In the genomic region with DNA sequence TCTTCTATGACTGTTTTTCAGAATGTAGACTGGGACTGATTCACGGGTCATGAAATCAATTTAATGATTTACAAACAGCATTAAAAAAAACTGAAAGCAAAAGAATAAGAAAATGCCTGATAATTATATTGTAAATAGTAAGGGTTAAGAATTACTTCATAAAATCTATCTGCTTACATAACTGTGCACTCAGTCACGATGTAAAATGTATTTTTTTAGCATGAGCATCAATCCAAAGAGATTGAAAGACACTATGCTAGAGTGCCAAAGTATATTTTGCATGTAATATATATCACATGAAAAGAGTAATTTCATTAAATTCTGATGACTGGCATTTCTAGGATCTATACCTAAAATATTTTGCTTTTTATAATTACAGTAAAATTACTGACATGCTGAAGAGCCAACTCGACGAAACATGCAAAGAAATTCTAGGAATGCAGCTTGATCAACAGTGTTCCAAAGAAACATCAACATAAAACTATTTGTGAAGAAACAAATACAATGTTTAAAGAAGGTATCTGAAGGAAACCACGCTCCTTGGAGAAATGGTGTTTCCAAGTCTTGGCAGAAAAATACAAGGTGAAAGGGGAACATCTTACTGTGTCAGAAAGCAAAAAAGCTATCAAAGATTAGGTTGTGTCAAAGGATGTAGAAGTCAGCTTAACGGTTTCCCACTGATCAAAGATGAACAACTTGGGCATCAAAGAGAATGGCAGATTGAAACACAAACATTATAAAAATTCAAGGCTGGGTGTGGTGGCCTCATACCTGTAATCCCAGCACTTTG, we compare ENCODE assay signal across 12 cellular contexts. TPM values are rescaled to one million over a fixed set of nuclear protein-coding genes. Genes with fewer than 3 reads are reported as not detected.
DNase-seq lines count a peak whose midpoint lies in the region; FAIRE-seq and TF ChIP-seq lines count a peak whose summit lies in the region.
"Had no signal": no experiment of that assay in that cellular context is flagged by ENCODE, and none has a peak within 500 bp of the region (broad histone marks: within the 10 kb centered on the region; RNA-seq: fewer than 3 reads in every experiment).

No MANE protein-coding gene starts in this region.

- H3K4me3 ChIP-seq in AG10803 (ENCODE audit: low read length), result no peak overlapping the region
- H3K4me3 ChIP-seq in kidney (ENCODE audit: low read length in 2 of 2), result peak overlapping the region in 1 of 2 donors; percentile 32
- H3K4me3 ChIP-seq: mucosa of descending colon, right atrium auricular region had no signal

- H3K9me3 Mint-ChIP-seq in activated T-helper 2 cell treated with anti-CD3 and anti-CD28 coated beads, Interferon-gamma antibody, Interleukin-2, Interleukin-4, amounts not matched to agents 10 μg/mL and 5 μg/mL and 100 μg/mL, durations not matched to agents 14 hours and 24 hours and 36 hours, result no peaks in the 10 kb centered on the region

- peak overlapping the region; percentile 72 for H3K27ac Mint-ChIP-seq in activated T-helper 2 cell treated with anti-CD3 and anti-CD28 coated beads, Interferon-gamma antibody, Interleukin-2, Interleukin-4, amounts not matched to agents 10 μg/mL and 5 μg/mL and 100 μg/mL, durations not matched to agents 14 hours and 24 hours and 36 hours

- FAIRE-seq in GM12892 (lab: Jason Lieb, UNC) (peak; percentile 38), kidney (lab: Jason Lieb, UNC) (peak; percentile 49)

- H3K4me3 Mint-ChIP-seq in activated T-helper 2 cell treated with anti-CD3 and anti-CD28 coated beads, Interferon-gamma antibody, Interleukin-2, Interleukin-4, amounts not matched to agents 10 μg/mL and 5 μg/mL and 100 μg/mL, durations not matched to agents 14 hours and 24 hours and 36 hours (ENCODE audit: low read depth), result peak overlapping the region; percentile 53

- intact Hi-C loops in activated T-helper 2 cell treated with anti-CD3 and anti-CD28 coated beads, Interferon-gamma antibody, Interleukin-2, Interleukin-4, amounts not matched to agents 10 μg/mL and 5 μg/mL and 100 μg/mL, durations not matched to agents 14 hours and 24 hours and 36 hours (cut with micrococcal nuclease), result no loop called here
- intact Hi-C loops in kidney (cut with DNase I), result no loop called here

- TF ChIP-seq POLR2A in GM12892 (IDR thresholded peaks at IDR 0.05; ENCODE audit: low read depth, low read length), result no peak

- no peaks in the 10 kb centered on the region for H3K36me3 ChIP-seq in kidney (ENCODE audit: control insufficient read depth in 1 of 2, insufficient read depth in 2 of 2, low read length in 2 of 2)
- H3K36me3 ChIP-seq: right atrium auricular region had no signal

- peaks cover 25% of the 10 kb centered on the region for H3K4me1 Mint-ChIP-seq in activated T-helper 2 cell treated with anti-CD3 and anti-CD28 coated beads, Interferon-gamma antibody, Interleukin-2, Interleukin-4, amounts not matched to agents 10 μg/mL and 5 μg/mL and 100 μg/mL, durations not matched to agents 14 hours and 24 hours and 36 hours (ENCODE audit: low read depth)

- H3K36me3 Mint-ChIP-seq in activated T-helper 2 cell treated with anti-CD3 and anti-CD28 coated beads, Interferon-gamma antibody, Interleukin-2, Interleukin-4, amounts not matched to agents 10 μg/mL and 5 μg/mL and 100 μg/mL, durations not matched to agents 14 hours and 24 hours and 36 hours (ENCODE audit: low read depth), result peaks cover 1% of the 10 kb centered on the region

- H3K4me1 ChIP-seq in kidney (ENCODE audit: control insufficient read depth in 1 of 2, insufficient read depth in 1 of 2, low read depth in 1 of 2, low read length in 2 of 2), result no peaks in the 10 kb centered on the region
- H3K4me1 ChIP-seq: right atrium auricular region had no signal

- no peak overlapping the region for H3K27ac ChIP-seq in kidney (ENCODE audit: low read depth in 2 of 2, low read length in 2 of 2)
- H3K27ac ChIP-seq: HL-60, right atrium auricular region had no signal

- no peaks in the 10 kb centered on the region for H3K9me3 ChIP-seq in kidney (ENCODE audit: control insufficient read depth in 1 of 2, low read length in 2 of 2)
- H3K9me3 ChIP-seq: mucosa of descending colon, right atrium auricular region had no signal

- peak; percentile 49 for DNase-seq in AG10803 (ENCODE audit: low read depth)
- no peak for DNase-seq in GM12892 (ENCODE audit: insufficient read length)
- DNase-seq in activated T-helper 2 cell treated with anti-CD3 and anti-CD28 coated beads, Interferon-gamma antibody, Interleukin-2, Interleukin-4, amounts not matched to agents 10 μg/mL and 5 μg/mL and 100 μg/mL, durations not matched to agents 14 hours and 24 hours and 36 hours (ENCODE audit: low spot score), result no peak
- DNase-seq in kidney, result no peak
- no peak for DNase-seq in KG1 (lab: John Stamatoyannopoulos, UW)
- DNase-seq in HUDEP-2 (lab: John Stamatoyannopoulos, UW; ENCODE audit: unreplicated experiment in 76 of 76), result no peak
- no peak for DNase-seq in putamen (ENCODE audit: low spot score)
- DNase-seq in NCI-H524 treated with DMSO at 0.1 percent for 48 hours (lab: John Stamatoyannopoulos, UW), result no peak
- DNase-seq: activated CD8-positive, alpha-beta memory T cell treated with anti-CD3 and anti-CD28 coated beads, Interleukin-2, amount 50 U/mL, for 4 hours; mucosa of descending colon had no signal

- no peaks in the 10 kb centered on the region for H3K27me3 Mint-ChIP-seq in activated T-helper 2 cell treated with anti-CD3 and anti-CD28 coated beads, Interferon-gamma antibody, Interleukin-2, Interleukin-4, amounts not matched to agents 10 μg/mL and 5 μg/mL and 100 μg/mL, durations not matched to agents 14 hours and 24 hours and 36 hours (ENCODE audit: low read depth)

- no peak overlapping the region for H3K9ac ChIP-seq in kidney (ENCODE audit: low read length in 2 of 2)

- TF ChIP-seq CTCF in AG10803 (conservative IDR thresholded peaks at IDR 0.05; ENCODE audit: low read length), result no peak
- no peak for TF ChIP-seq CTCF in kidney (IDR thresholded peaks at IDR 0.05; ENCODE audit: borderline replicate concordance, extremely low read depth, insufficient read depth)

RNA-seq across cellular contexts. Expression of gene RTKN2, which starts 35.0 kb away (rescaled TPM):
- polyA plus RNA-seq in GM12892 (2012; ENCODE audit: missing spikeins), result not detected
- total RNA-seq in activated T-helper 2 cell treated with anti-CD3 and anti-CD28 coated beads, Interferon-gamma antibody, Interleukin-2, Interleukin-4, amounts not matched to agents 10 μg/mL and 5 μg/mL and 100 μg/mL, durations not matched to agents 14 hours and 24 hours and 36 hours, result 2.8 and 2.9 TPM in 2 replicates
- 1.6 TPM for total RNA-seq in kidney
- 0.24 TPM for polyA plus RNA-seq in kidney (ENCODE audit: insufficient read depth, low read depth, low replicate concordance)
